Comparison of ENCODE assay signal across 1 cellular context in genomic region chr7:101902680-101903504, GRCh38.
TF ChIP-seq lines count a peak whose summit lies in the region.

No MANE protein-coding gene starts in this region.

TF ChIP-seq in K562, 482 proteins besides CTCF, POLR2A, EP300 and RAD21 (continued from another document and continues in another):
- TF ChIP-seq BRF2 (IDR thresholded peaks at IDR 0.05; ENCODE audit: borderline replicate concordance, insufficient read depth, insufficient read length) (no peak), C11orf30 (IDR thresholded peaks at IDR 0.05; ENCODE audit: low read depth) (no peak), ZNF239 (CRISPR knock-in tag; IDR thresholded peaks at IDR 0.05) (no peak), EHMT2 (IDR thresholded peaks at IDR 0.05) (no peak; the same call in 1 of the 2 replicates), USF2 (CRISPR knock-in tag; IDR thresholded peaks at IDR 0.05) (no peak), ZNF780A (CRISPR knock-in tag; IDR thresholded peaks at IDR 0.05) (no peak), CTCFL (IDR thresholded peaks at IDR 0.05; ENCODE audit: borderline replicate concordance, insufficient read depth, low read depth, low read length, poor library complexity, severe bottlenecking) (no peak), ELF4 (CRISPR knock-in tag; IDR thresholded peaks at IDR 0.05) (no peak), TCF7 (IDR thresholded peaks at IDR 0.05; ENCODE audit: borderline replicate concordance) (no peak; the same call in 1 of the 2 replicates), ARHGAP35 (IDR thresholded peaks at IDR 0.05; ENCODE audit: partially characterized antibody) (no peak), IFI16 (CRISPR knock-in tag; IDR thresholded peaks at IDR 0.05) (no peak), ZNF436 (CRISPR knock-in tag; IDR thresholded peaks at IDR 0.05) (no peak), ATF3 (IDR thresholded peaks at IDR 0.05) (peak; percentile 93), ATF3 (CRISPR knock-in tag; conservative IDR thresholded peaks at IDR 0.05) (0 out of 2 replicates have a peak, but pooled peaks have one; percentile 50), RBM25 (IDR thresholded peaks at IDR 0.05; ENCODE audit: low read depth, low read length, severe bottlenecking) (peak; percentile 97), MXI1 (IDR thresholded peaks at IDR 0.05; ENCODE audit: low read depth, low read length) (no peak), NR2C1 (IDR thresholded peaks at IDR 0.05) (peak; percentile 87), NR2C1 (tag; IDR thresholded peaks at IDR 0.05) (peak; percentile 89), SAFB2 (IDR thresholded peaks at IDR 0.05; ENCODE audit: borderline replicate concordance, low read depth, low read length, severe bottlenecking) (no peak), SRF (CRISPR knock-in tag; IDR thresholded peaks at IDR 0.05) (no peak; a peak in 1 of 4 replicates), ZNF280A (IDR thresholded peaks at IDR 0.05; ENCODE audit: low read depth, partially characterized antibody) (no peak), ELF2 (CRISPR knock-in tag; IDR thresholded peaks at IDR 0.05) (no peak), ATF4 (CRISPR knock-in tag; IDR thresholded peaks at IDR 0.05) (no peak), ETV1 (tag; conservative IDR thresholded peaks at IDR 0.05; ENCODE audit: low read depth) (peak; percentile 69), NFYB (IDR thresholded peaks at IDR 0.05; ENCODE audit: extremely low read depth, insufficient read length) (no peak), RBM39 (optimal IDR thresholded peaks at IDR 0.05; ENCODE audit: low read depth, low read length) (no peak), BMI1 (IDR thresholded peaks at IDR 0.05; ENCODE audit: low read length) (no peak), KDM4B (IDR thresholded peaks at IDR 0.05; ENCODE audit: borderline replicate concordance in 2 of 2, low read depth in 1 of 2) (no peak), CBX5 (IDR thresholded peaks at IDR 0.05; ENCODE audit: borderline replicate concordance, low read depth) (no peak), POU5F1 (IDR thresholded peaks at IDR 0.05; ENCODE audit: borderline replicate concordance, low read depth, low read length, partially characterized antibody) (no peak), ZNF561 (CRISPR knock-in tag; conservative IDR thresholded peaks at IDR 0.05) (no peak), PTTG1 (tag; IDR thresholded peaks at IDR 0.05; ENCODE audit: low read depth) (no peak), ZNF586 (CRISPR knock-in tag; conservative IDR thresholded peaks at IDR 0.05) (no peak), LARP7 (IDR thresholded peaks at IDR 0.05) (no peak), ZNF696 (CRISPR knock-in tag; conservative IDR thresholded peaks at IDR 0.05) (no peak), ZNF57 (CRISPR knock-in tag; IDR thresholded peaks at IDR 0.05) (no peak), NCOA2 (IDR thresholded peaks at IDR 0.05; ENCODE audit: partially characterized antibody in 2 of 2) (no peak), CBX3 (IDR thresholded peaks at IDR 0.05; ENCODE audit: borderline replicate concordance in 1 of 2, low read length in 2 of 2) (peak in 1 of 2 experiments; percentile 65; a peak in 2 of 3 replicates), STAG1 (CRISPR knock-in tag; IDR thresholded peaks at IDR 0.05; ENCODE audit: borderline replicate concordance) (no peak), MYNN (IDR thresholded peaks at IDR 0.05) (peak; percentile 82), MYNN (CRISPR knock-in tag; IDR thresholded peaks at IDR 0.05) (no peak), TCF7L2 (IDR thresholded peaks at IDR 0.05; ENCODE audit: low read depth, low read length) (no peak), ZNF217 (CRISPR knock-in tag; IDR thresholded peaks at IDR 0.05) (no peak), NFXL1 (CRISPR knock-in tag; IDR thresholded peaks at IDR 0.05) (no peak), HNRNPLL (IDR thresholded peaks at IDR 0.05; ENCODE audit: low read depth, low read length, poor library complexity, severe bottlenecking) (no peak), DACH1 (IDR thresholded peaks at IDR 0.05; ENCODE audit: partially characterized antibody) (peak; percentile 17), UBTF (IDR thresholded peaks at IDR 0.05; ENCODE audit: borderline replicate concordance in 1 of 2, low read depth in 2 of 2, low read length in 2 of 2) (peak in 1 of 2 experiments; percentile 2; a peak in 1 of 4 replicates), NFATC3 (IDR thresholded peaks at IDR 0.05) (no peak), ZNF282 (CRISPR knock-in tag; IDR thresholded peaks at IDR 0.05) (no peak), GTF3C2 (IDR thresholded peaks at IDR 0.05; ENCODE audit: borderline replicate concordance, extremely low read depth, insufficient read length) (no peak), BRF1 (IDR thresholded peaks at IDR 0.05; ENCODE audit: borderline replicate concordance, extremely low read depth, insufficient read length) (no peak), MLLT1 (IDR thresholded peaks at IDR 0.05) (no peak), ZBTB9 (CRISPR knock-in tag; IDR thresholded peaks at IDR 0.05) (no peak), RB1 (IDR thresholded peaks at IDR 0.05; ENCODE audit: low read depth) (peak; percentile 63; the same call in 1 of the 2 replicates), EP400 (IDR thresholded peaks at IDR 0.05) (peak; percentile 81; the same call in 1 of the 2 replicates), SNIP1 (IDR thresholded peaks at IDR 0.05; ENCODE audit: low read depth) (no peak), TCFL5 (CRISPR knock-in tag; conservative IDR thresholded peaks at IDR 0.05) (no peak), PURB (CRISPR knock-in tag; IDR thresholded peaks at IDR 0.05; ENCODE audit: low read depth) (no peak), TCF15 (CRISPR knock-in tag; IDR thresholded peaks at IDR 0.05) (no peak)
